ENCODE assay signal across 7 cellular contexts in the genomic region with DNA sequence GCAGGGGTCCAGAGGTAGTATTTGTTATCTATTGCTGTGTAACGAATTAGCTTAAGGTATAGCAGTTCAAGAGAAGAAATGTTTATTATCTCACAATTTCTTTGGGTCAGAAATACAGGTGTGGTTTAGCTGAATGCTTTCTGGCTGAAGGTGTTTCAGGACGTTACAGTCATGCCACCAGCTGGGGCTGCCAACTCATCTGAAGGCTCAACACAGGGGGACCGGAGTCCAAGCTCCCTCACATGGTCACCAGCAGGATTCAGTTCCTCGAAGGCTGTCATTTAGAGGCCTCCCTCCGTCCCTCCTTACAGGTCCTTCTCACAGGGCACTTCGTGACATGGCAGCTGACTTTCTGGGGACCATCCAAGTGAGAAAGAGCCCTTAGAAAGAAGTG. TPM values are rescaled to one million over a fixed set of nuclear protein-coding genes. Genes with fewer than 3 reads are reported as not detected.
DNase-seq lines count a peak whose midpoint lies in the region; ATAC-seq and TF ChIP-seq lines count a peak whose summit lies in the region.

No MANE protein-coding gene starts in this region.

- H3K27ac Mint-ChIP-seq in WTC11 (peak overlapping the region; percentile 98), CD14-positive monocyte (peak overlapping the region in 1 of 7 donors; percentile 69)

- ATAC-seq in GM19043 (IDR thresholded peaks at IDR 0.05; ENCODE audit: low read depth, unreplicated experiment), result peak; percentile 20
- peak; percentile 6 for ATAC-seq in HG02981 (IDR thresholded peaks at IDR 0.05; ENCODE audit: unreplicated experiment)
- no peak for ATAC-seq in WTC11

- H3K4me3 Mint-ChIP-seq in WTC11 (no peak overlapping the region), CD14-positive monocyte (no peak overlapping the region)

- TF ChIP-seq CTCF in WTC11 (IDR thresholded peaks at IDR 0.05), result no peak
- TF ChIP-seq CTCF in CD14-positive monocyte (IDR thresholded peaks at IDR 0.05), result no peak

- CTCF ChIA-PET in WTC11 (lab: Charles Lee), result interaction anchor here (1.0 to 2.3 kb wide), 6 partner anchors 7 to 92 kb away, joined by 3 to 14 read pairs (median 6); no protein-coding TSS in a partner anchor

- intact Hi-C loops in posterior vena cava (cut with DNase I) (no loop called here), CD14-positive monocyte (cut with micrococcal nuclease) (no loop called here)

- 0 out of 2 replicates have a peak, but pooled peaks cover 3% of the 10 kb centered on the region for H3K36me3 Mint-ChIP-seq in WTC11
- no peaks in the 10 kb centered on the region for H3K36me3 Mint-ChIP-seq in CD14-positive monocyte

- POLR2A ChIA-PET in WTC11 (lab: Charles Lee), result interaction anchor here (0.5 to 3.5 kb wide), 6 partner anchors 7 to 83 kb away, joined by 3 to 25 read pairs (median 14); a partner anchor contains a TSS

- H3K9me3 Mint-ChIP-seq in WTC11, result no peaks in the 10 kb centered on the region
- H3K9me3 Mint-ChIP-seq in CD14-positive monocyte, result no peaks in the 10 kb centered on the region

- DNase-seq in WTC11 (ENCODE audit: low spot score) (no peak), posterior vena cava (ENCODE audit: low spot score) (peak; percentile 13), CD14-positive monocyte (ENCODE audit: low spot score) (no peak), NCI-H1417 treated with DMSO at 0.1 percent for 48 hours (lab: John Stamatoyannopoulos, UW) (no peak), hippocampal formation (lab: John Stamatoyannopoulos, UW) (no peak)

- H3K4me1 Mint-ChIP-seq in WTC11 (peaks cover 46% of the 10 kb centered on the region), CD14-positive monocyte (peaks cover 20% of the 10 kb centered on the region)

- H3K27me3 Mint-ChIP-seq in WTC11 (ENCODE audit: low read depth) (no peaks in the 10 kb centered on the region), CD14-positive monocyte (ENCODE audit: low read depth in 3 of 3) (peaks cover 0 to 5% (median 1%) of the 10 kb centered on the region in 3 donors)

TF ChIP-seq in WTC11, 78 proteins besides CTCF, POLR2A, EP300 and RAD21 (continues in another document):
- TF ChIP-seq ZNF317 (CRISPR knock-in tag; IDR thresholded peaks at IDR 0.05; ENCODE audit: borderline replicate concordance, low read depth) (no peak), ETV6 (CRISPR knock-in tag; IDR thresholded peaks at IDR 0.05) (no peak), ESRRA (CRISPR knock-in tag; IDR thresholded peaks at IDR 0.05; ENCODE audit: borderline replicate concordance) (no peak), ZNF671 (CRISPR knock-in tag; IDR thresholded peaks at IDR 0.05) (no peak), ATF1 (CRISPR knock-in tag; IDR thresholded peaks at IDR 0.05) (no peak), CBFB (CRISPR knock-in tag; IDR thresholded peaks at IDR 0.05; ENCODE audit: low read depth) (no peak)
- TF ChIP-seq, protein P1, sequence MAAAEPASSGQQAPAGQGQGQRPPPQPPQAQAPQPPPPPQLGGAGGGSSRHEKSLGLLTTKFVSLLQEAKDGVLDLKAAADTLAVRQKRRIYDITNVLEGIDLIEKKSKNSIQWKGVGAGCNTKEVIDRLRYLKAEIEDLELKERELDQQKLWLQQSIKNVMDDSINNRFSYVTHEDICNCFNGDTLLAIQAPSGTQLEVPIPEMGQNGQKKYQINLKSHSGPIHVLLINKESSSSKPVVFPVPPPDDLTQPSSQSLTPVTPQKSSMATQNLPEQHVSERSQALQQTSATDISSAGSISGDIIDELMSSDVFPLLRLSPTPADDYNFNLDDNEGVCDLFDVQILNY (CRISPR knock-in tag; IDR thresholded peaks at IDR 0.05), result no peak
- TF ChIP-seq, protein P2, sequence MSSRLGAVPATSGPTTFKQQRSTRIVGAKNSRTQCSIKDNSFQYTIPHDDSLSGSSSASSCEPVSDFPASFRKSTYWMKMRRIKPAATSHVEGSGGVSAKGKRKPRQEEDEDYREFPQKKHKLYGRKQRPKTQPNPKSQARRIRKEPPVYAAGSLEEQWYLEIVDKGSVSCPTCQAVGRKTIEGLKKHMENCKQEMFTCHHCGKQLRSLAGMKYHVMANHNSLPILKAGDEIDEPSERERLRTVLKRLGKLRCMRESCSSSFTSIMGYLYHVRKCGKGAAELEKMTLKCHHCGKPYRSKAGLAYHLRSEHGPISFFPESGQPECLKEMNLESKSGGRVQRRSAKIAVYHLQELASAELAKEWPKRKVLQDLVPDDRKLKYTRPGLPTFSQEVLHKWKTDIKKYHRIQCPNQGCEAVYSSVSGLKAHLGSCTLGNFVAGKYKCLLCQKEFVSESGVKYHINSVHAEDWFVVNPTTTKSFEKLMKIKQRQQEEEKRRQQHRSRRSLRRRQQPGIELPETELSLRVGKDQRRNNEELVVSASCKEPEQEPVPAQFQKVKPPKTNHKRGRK (CRISPR knock-in tag; IDR thresholded peaks at IDR 0.05; ENCODE audit: borderline replicate concordance), result no peak
- TF ChIP-seq, protein P3, sequence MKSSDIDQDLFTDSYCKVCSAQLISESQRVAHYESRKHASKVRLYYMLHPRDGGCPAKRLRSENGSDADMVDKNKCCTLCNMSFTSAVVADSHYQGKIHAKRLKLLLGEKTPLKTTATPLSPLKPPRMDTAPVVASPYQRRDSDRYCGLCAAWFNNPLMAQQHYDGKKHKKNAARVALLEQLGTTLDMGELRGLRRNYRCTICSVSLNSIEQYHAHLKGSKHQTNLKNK (CRISPR knock-in tag; IDR thresholded peaks at IDR 0.05), result no peak
- TF ChIP-seq, protein P4, sequence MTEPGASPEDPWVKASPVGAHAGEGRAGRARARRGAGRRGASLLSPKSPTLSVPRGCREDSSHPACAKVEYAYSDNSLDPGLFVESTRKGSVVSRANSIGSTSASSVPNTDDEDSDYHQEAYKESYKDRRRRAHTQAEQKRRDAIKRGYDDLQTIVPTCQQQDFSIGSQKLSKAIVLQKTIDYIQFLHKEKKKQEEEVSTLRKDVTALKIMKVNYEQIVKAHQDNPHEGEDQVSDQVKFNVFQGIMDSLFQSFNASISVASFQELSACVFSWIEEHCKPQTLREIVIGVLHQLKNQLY (CRISPR knock-in tag; IDR thresholded peaks at IDR 0.05), result no peak
- TF ChIP-seq, protein P5, sequence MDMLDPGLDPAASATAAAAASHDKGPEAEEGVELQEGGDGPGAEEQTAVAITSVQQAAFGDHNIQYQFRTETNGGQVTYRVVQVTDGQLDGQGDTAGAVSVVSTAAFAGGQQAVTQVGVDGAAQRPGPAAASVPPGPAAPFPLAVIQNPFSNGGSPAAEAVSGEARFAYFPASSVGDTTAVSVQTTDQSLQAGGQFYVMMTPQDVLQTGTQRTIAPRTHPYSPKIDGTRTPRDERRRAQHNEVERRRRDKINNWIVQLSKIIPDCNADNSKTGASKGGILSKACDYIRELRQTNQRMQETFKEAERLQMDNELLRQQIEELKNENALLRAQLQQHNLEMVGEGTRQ (CRISPR knock-in tag; IDR thresholded peaks at IDR 0.05), result no peak
- TF ChIP-seq, protein P6, sequence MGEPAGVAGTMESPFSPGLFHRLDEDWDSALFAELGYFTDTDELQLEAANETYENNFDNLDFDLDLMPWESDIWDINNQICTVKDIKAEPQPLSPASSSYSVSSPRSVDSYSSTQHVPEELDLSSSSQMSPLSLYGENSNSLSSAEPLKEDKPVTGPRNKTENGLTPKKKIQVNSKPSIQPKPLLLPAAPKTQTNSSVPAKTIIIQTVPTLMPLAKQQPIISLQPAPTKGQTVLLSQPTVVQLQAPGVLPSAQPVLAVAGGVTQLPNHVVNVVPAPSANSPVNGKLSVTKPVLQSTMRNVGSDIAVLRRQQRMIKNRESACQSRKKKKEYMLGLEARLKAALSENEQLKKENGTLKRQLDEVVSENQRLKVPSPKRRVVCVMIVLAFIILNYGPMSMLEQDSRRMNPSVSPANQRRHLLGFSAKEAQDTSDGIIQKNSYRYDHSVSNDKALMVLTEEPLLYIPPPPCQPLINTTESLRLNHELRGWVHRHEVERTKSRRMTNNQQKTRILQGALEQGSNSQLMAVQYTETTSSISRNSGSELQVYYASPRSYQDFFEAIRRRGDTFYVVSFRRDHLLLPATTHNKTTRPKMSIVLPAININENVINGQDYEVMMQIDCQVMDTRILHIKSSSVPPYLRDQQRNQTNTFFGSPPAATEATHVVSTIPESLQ (CRISPR knock-in tag; IDR thresholded peaks at IDR 0.05), result no peak
- TF ChIP-seq, protein P7, sequence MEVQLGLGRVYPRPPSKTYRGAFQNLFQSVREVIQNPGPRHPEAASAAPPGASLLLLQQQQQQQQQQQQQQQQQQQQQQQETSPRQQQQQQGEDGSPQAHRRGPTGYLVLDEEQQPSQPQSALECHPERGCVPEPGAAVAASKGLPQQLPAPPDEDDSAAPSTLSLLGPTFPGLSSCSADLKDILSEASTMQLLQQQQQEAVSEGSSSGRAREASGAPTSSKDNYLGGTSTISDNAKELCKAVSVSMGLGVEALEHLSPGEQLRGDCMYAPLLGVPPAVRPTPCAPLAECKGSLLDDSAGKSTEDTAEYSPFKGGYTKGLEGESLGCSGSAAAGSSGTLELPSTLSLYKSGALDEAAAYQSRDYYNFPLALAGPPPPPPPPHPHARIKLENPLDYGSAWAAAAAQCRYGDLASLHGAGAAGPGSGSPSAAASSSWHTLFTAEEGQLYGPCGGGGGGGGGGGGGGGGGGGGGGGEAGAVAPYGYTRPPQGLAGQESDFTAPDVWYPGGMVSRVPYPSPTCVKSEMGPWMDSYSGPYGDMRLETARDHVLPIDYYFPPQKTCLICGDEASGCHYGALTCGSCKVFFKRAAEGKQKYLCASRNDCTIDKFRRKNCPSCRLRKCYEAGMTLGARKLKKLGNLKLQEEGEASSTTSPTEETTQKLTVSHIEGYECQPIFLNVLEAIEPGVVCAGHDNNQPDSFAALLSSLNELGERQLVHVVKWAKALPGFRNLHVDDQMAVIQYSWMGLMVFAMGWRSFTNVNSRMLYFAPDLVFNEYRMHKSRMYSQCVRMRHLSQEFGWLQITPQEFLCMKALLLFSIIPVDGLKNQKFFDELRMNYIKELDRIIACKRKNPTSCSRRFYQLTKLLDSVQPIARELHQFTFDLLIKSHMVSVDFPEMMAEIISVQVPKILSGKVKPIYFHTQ (CRISPR knock-in tag; IDR thresholded peaks at IDR 0.05), result no peak
- TF ChIP-seq, protein P8, sequence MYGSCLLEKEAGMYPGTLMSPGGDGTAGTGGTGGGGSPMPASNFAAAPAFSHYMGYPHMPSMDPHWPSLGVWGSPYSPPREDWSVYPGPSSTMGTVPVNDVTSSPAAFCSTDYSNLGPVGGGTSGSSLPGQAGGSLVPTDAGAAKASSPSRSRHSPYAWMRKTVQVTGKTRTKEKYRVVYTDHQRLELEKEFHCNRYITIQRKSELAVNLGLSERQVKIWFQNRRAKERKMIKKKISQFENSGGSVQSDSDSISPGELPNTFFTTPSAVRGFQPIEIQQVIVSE (CRISPR knock-in tag; IDR thresholded peaks at IDR 0.05; ENCODE audit: borderline replicate concordance), result no peak

RNA-seq across cellular contexts. Expression of a gene that starts 37.5 kb away (rescaled TPM):
- 407 to 438 TPM (median 424 TPM) in 3 replicates for total RNA-seq in WTC11 (2021)
- 10 to 100 TPM; 12.0 to 21.5 TPM for total RNA-seq in posterior vena cava
- polyA plus RNA-seq in CD14-positive monocyte, result 10 to 100 TPM; 20.1 to 20.2 TPM

Comparison
In these comparisons a context has a peak if more than half of its experiments do, and no peak if none do; other contexts are left out.
1. RNA of a gene that starts 37.5 kb away (total RNA-seq): 407 to 438 TPM in WTC11; 12.0 to 21.5 TPM in posterior vena cava; every median in the first group is over 10 times any median in the second.